Comparison of ENCODE assay signal across 8 cellular contexts in the genomic region with DNA sequence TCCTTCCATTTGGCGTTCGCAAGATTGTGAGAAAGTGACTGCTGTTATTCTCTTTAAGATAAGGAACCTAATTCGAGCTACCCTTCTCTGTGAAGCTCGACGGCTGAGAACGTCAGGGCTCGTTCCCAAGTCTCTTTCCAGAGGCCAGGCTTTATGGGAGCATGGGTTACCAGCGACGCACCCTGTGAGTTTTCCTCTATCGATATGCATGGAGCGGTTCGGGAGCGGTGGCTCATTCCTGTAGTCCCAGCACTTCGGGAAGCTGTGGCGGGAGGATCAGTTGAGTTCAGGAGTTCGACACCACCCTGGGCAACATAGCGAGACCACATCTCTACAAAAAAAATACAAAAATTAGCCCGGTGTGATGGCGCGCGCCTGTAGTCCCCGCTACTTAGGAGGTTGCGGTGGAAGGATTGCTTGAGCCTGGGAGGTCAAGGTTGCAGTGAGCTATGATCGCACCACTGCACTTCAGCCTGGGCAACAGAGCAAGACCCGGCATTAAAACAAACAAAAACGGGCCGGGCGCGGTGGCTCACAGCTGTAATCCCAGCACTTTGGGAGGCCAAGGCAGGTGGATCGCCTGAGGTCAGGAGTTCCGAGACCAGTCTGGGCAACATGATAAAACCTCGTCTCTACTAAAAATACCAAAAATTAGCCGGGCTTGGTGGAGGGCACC. TPM values are rescaled to one million over a fixed set of nuclear protein-coding genes. Genes with fewer than 3 reads are reported as not detected.
DNase-seq lines count a peak whose midpoint lies in the region; ATAC-seq and TF ChIP-seq lines count a peak whose summit lies in the region.

No MANE protein-coding gene starts in this region.

- peak overlapping the region; percentile 91 for H3K4me3 ChIP-seq in BJ (ENCODE audit: low read depth, low read length)
- peak overlapping the region; percentile 21 for H3K4me3 ChIP-seq in NB4 (ENCODE audit: low read depth, low read length)
- H3K4me3 ChIP-seq in endodermal cell (ENCODE audit: low read length): peak overlapping the region; percentile 99

- H3K9ac ChIP-seq in endodermal cell (ENCODE audit: extremely low read depth, low read length, poor library complexity, severe bottlenecking): peak overlapping the region; percentile 93

- CTCF ChIA-PET in BJ (lab: Yijun Ruan, JAX): interaction anchor here (1.3 kb wide), 2 partner anchors 18 to 385 kb away, joined by 3 to 5 read pairs; no protein-coding TSS in a partner anchor

- H3K27me3 ChIP-seq in BJ (ENCODE audit: control insufficient read depth, insufficient read depth, low read length): no peaks in the 10 kb centered on the region
- H3K27me3 ChIP-seq in endodermal cell (ENCODE audit: control insufficient read depth, insufficient read depth, low read length, poor library complexity, severe bottlenecking): no peaks in the 10 kb centered on the region

- H3K27me3 Mint-ChIP-seq in endodermal cell (ENCODE audit: insufficient read depth): no peaks in the 10 kb centered on the region
- no peaks in the 10 kb centered on the region for H3K27me3 Mint-ChIP-seq in naive thymus-derived CD8-positive, alpha-beta T cell

- WGBS in endodermal cell (ENCODE audit: insufficient coverage in 1 of 2, insufficient read length in 1 of 2), 2 experiments: 76 to 78% methylated on average over 27 to 33 of the region's 33 CpGs

- peaks cover 7% of the 10 kb centered on the region for H3K4me1 Mint-ChIP-seq in endodermal cell
- peaks cover 12 to 35% (median 33%) of the 10 kb centered on the region in 4 donors for H3K4me1 Mint-ChIP-seq in naive thymus-derived CD8-positive, alpha-beta T cell

- POLR2A ChIA-PET in BJ (lab: Charles Lee): no interaction called here
- POLR2A ChIA-PET in naive thymus-derived CD8-positive, alpha-beta T cell (lab: Charles Lee): interaction anchor here (0.6 to 2.9 kb wide), 28 partner anchors 7 to 832 kb away, joined by 3 to 25 read pairs (median 4); a partner anchor contains a TSS

- peak overlapping the region; percentile 92 for H3K27ac Mint-ChIP-seq in endodermal cell
- H3K27ac Mint-ChIP-seq in naive thymus-derived CD8-positive, alpha-beta T cell: peak overlapping the region; percentile 79 to 95 (median 86)

- peaks cover 89% of the 10 kb centered on the region for H3K9me3 ChIP-seq in endodermal cell (ENCODE audit: control insufficient read depth, low read length)

- no peak for TF ChIP-seq POLR2A in NB4 (IDR thresholded peaks at IDR 0.05; ENCODE audit: extremely low read depth, insufficient read length)

- H3K36me3 Mint-ChIP-seq in endodermal cell (ENCODE audit: low read depth): peaks cover 83% of the 10 kb centered on the region
- peaks cover 48 to 84% (median 69%) of the 10 kb centered on the region in 3 donors for H3K36me3 Mint-ChIP-seq in naive thymus-derived CD8-positive, alpha-beta T cell

- peaks cover 54% of the 10 kb centered on the region for H3K9me3 Mint-ChIP-seq in endodermal cell
- H3K9me3 Mint-ChIP-seq in naive thymus-derived CD8-positive, alpha-beta T cell: peaks cover 10 to 80% (median 43%) of the 10 kb centered on the region in 9 donors

- H3K36me3 ChIP-seq in BJ (ENCODE audit: control insufficient read depth, insufficient read depth, low read length): peaks cover 25% of the 10 kb centered on the region
- H3K36me3 ChIP-seq in endodermal cell (ENCODE audit: control insufficient read depth, insufficient read depth, low read length): peaks cover 73% of the 10 kb centered on the region

- H3K27ac ChIP-seq in endodermal cell (ENCODE audit: low read depth, low read length): no peak overlapping the region

- DNase-seq in BJ (ENCODE audit: low read depth) (no peak), NB4 (ENCODE audit: low read depth) (no peak), endodermal cell (no peak), iPS-NIHi11 (ENCODE audit: low spot score) (no peak), UCSD-AML1 (lab: John Stamatoyannopoulos, UW; ENCODE audit: unreplicated experiment) (no peak)
- DNase-seq in naive thymus-derived CD8-positive, alpha-beta T cell: no peak
- DNase-seq in effector CD8-positive, alpha-beta T cell (lab: John Stamatoyannopoulos, UW): no peak

- no peak for TF ChIP-seq CTCF in BJ (IDR thresholded peaks at IDR 0.05; ENCODE audit: insufficient read depth, low read depth, low read length)
- TF ChIP-seq CTCF in NB4 (IDR thresholded peaks at IDR 0.05; ENCODE audit: low read depth, low read length): no peak
- no peak for TF ChIP-seq CTCF in endodermal cell (conservative IDR thresholded peaks at IDR 0.05)

- H3K4me1 ChIP-seq in endodermal cell (ENCODE audit: control insufficient read depth, insufficient read depth, low read length): no peaks in the 10 kb centered on the region

- H3K4me3 Mint-ChIP-seq in endodermal cell: peak overlapping the region; percentile 90
- H3K4me3 Mint-ChIP-seq in naive thymus-derived CD8-positive, alpha-beta T cell: peak overlapping the region; percentile 80 to 91 (median 86)

- ATAC-seq in naive thymus-derived CD8-positive, alpha-beta T cell: peak in 1 of 2 donors; percentile 2
- no peak for ATAC-seq in HG03521 (IDR thresholded peaks at IDR 0.05; ENCODE audit: unreplicated experiment)

RNA-seq across cellular contexts. Expression of a gene that starts 0.7 kb away (rescaled TPM):
- 2.3 TPM in 2 replicates for polyA plus RNA-seq in BJ (2011; rRNA removed)
- polyA minus RNA-seq in BJ (2011; rRNA and poly(A)+ RNA removed): 4.9 and 5.8 TPM in 2 replicates
- total RNA-seq in endodermal cell: 10 to 100 TPM; 25.8 to 34.7 TPM
- 22.0 TPM for polyA plus RNA-seq in endodermal cell (2013, experiment 1 of 2)
- polyA plus RNA-seq in endodermal cell (2013, experiment 2 of 2): 21.2 TPM
- total RNA-seq in naive thymus-derived CD8-positive, alpha-beta T cell: 10 to 100 TPM; 52.6 to 53.2 TPM
- polyA plus RNA-seq in naive thymus-derived CD8-positive, alpha-beta T cell: 1 to 10 TPM; 2.1 to 6.5 (median 6.0) TPM

RNA-seq across cellular contexts. Expression of a gene that starts 29.0 kb away (rescaled TPM):
- 0.11 TPM in 1 of 2 replicates, not detected in the other for polyA plus RNA-seq in BJ (2011; rRNA removed)
- polyA minus RNA-seq in BJ (2011; rRNA and poly(A)+ RNA removed): 0.24 and 0.26 TPM in 2 replicates
- total RNA-seq in endodermal cell: under 1 TPM; 0.40 to 0.51 TPM
- 0.53 TPM for polyA plus RNA-seq in endodermal cell (2013, experiment 1 of 2)
- polyA plus RNA-seq in endodermal cell (2013, experiment 2 of 2): 1.0 TPM
- total RNA-seq in naive thymus-derived CD8-positive, alpha-beta T cell: 1 to 10 TPM; 2.2 to 2.9 TPM
- under 1 TPM in 1 of 3 donors, not detected in 2; 0.24 TPM for polyA plus RNA-seq in naive thymus-derived CD8-positive, alpha-beta T cell

RNA-seq across cellular contexts. Expression of a gene that starts 30.5 kb away (rescaled TPM):
- polyA plus RNA-seq in BJ (2011; rRNA removed): 0.10 TPM in 1 of 2 replicates, not detected in the other
- not detected in 2 replicates for polyA minus RNA-seq in BJ (2011; rRNA and poly(A)+ RNA removed)
- 1 to 10 TPM; 1.5 to 2.2 TPM for total RNA-seq in endodermal cell
- 1.5 TPM for polyA plus RNA-seq in endodermal cell (2013, experiment 1 of 2)
- 0.75 TPM for polyA plus RNA-seq in endodermal cell (2013, experiment 2 of 2)
- total RNA-seq in naive thymus-derived CD8-positive, alpha-beta T cell: not detected
- not detected for polyA plus RNA-seq in naive thymus-derived CD8-positive, alpha-beta T cell

RNA-seq across cellular contexts. Expression of a gene that starts 55.8 kb away (rescaled TPM):
- 2.2 and 3.0 TPM in 2 replicates for polyA plus RNA-seq in BJ (2011; rRNA removed)
- polyA minus RNA-seq in BJ (2011; rRNA and poly(A)+ RNA removed): 3.6 and 3.7 TPM in 2 replicates
- total RNA-seq in endodermal cell: 10 to 100 TPM; 10.4 to 11.0 TPM
- 12.0 TPM for polyA plus RNA-seq in endodermal cell (2013, experiment 1 of 2)
- 9.8 TPM for polyA plus RNA-seq in endodermal cell (2013, experiment 2 of 2)
- 10 to 100 TPM; 21.8 to 22.8 TPM for total RNA-seq in naive thymus-derived CD8-positive, alpha-beta T cell
- polyA plus RNA-seq in naive thymus-derived CD8-positive, alpha-beta T cell: 1 to 10 TPM; 4.5 to 6.2 (median 4.9) TPM

RNA-seq across cellular contexts. Expression of a gene that starts 55.8 kb away (rescaled TPM):
- 6.3 and 6.8 TPM in 2 replicates for polyA plus RNA-seq in BJ (2011; rRNA removed)
- polyA minus RNA-seq in BJ (2011; rRNA and poly(A)+ RNA removed): 3.7 and 5.7 TPM in 2 replicates
- total RNA-seq in endodermal cell: 10 to 100 TPM in 1 of 2 donors, 1 to 10 TPM in 1; 9.3 to 12.0 TPM
- polyA plus RNA-seq in endodermal cell (2013, experiment 1 of 2): 3.7 TPM
- polyA plus RNA-seq in endodermal cell (2013, experiment 2 of 2): 2.8 TPM
- total RNA-seq in naive thymus-derived CD8-positive, alpha-beta T cell: 10 to 100 TPM; 13.3 to 15.4 TPM
- 1 to 10 TPM in 2 of 3 donors, under 1 TPM in 1; 0.79 to 4.3 (median 3.8) TPM for polyA plus RNA-seq in naive thymus-derived CD8-positive, alpha-beta T cell

Comparison
In these comparisons a context has a peak if more than half of its experiments do, and no peak if none do; other contexts are left out.
1. H3K4me3 ChIP-seq: peak in every context shown above with its lines; median percentile 99 in endodermal cell; 91 in BJ; 21 in NB4.